9 cellular contexts compared by ENCODE assay signal in the genomic region with DNA sequence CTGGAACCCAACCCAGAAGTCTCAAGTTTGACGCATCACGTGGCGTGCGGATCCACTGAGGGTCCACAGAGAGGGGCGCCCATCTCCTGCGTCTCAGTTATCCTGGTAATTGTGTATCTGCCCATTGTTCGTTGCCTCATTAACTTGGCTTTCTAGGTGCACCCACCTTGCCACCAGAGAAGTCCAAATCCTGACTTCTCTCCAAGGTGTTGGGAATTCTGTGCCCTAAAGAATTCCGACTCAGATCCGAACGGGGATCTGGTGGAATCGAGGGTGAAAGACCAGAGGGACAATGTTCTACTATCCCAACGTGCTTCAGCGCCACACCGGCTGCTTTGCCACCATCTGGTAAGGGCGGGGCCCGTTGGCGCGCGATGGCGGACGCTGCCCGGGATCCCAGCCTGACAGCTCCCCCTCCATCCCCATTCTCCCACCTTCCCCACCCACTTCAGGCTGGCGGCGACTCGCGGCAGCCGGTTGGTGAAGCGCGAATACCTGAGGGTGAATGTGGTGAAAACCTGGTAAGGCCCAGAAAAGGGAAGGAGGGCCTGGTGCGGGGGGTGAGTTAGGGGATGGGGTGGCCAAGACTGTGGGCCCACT. TPM values are rescaled to one million over a fixed set of nuclear protein-coding genes. Genes with fewer than 3 reads are reported as not detected.
A peak's percentile ranks its signal among the peaks of the same experiment; 100 is the strongest.
DNase-seq lines count a peak whose midpoint lies in the region; ATAC-seq and TF ChIP-seq lines count a peak whose summit lies in the region.
"Had no signal": no experiment of that assay in that cellular context is flagged by ENCODE, and none has a peak within 500 bp of the region (broad histone marks: within the 10 kb centered on the region; RNA-seq: fewer than 3 reads in every experiment).

No MANE protein-coding gene starts in this region.

- TF ChIP-seq POLR2A in tibial nerve (IDR thresholded peaks at IDR 0.05) = no peak

- no peak overlapping the region for H3K4me2 ChIP-seq in PC-3 (ENCODE audit: low read length)

- H3K36me3 ChIP-seq in lung (ENCODE audit: control insufficient read depth in 2 of 2, insufficient read depth in 2 of 2, low read length in 2 of 2) = peaks cover 4 to 29% of the 10 kb centered on the region in 2 donors
- H3K36me3 ChIP-seq in tibial nerve = peaks cover 0 to 69% (median 0%) of the 10 kb centered on the region in 3 donors
- no peaks in the 10 kb centered on the region for H3K36me3 ChIP-seq in PC-3 (ENCODE audit: low read depth, low read length)

- H3K27me3 ChIP-seq in lung (ENCODE audit: control insufficient read depth, insufficient read depth) (no peaks in the 10 kb centered on the region), tibial nerve (no peaks in the 10 kb centered on the region), PC-3 (ENCODE audit: low read length) (no peaks in the 10 kb centered on the region)
- H3K27me3 ChIP-seq: pancreas had no signal

- BruUV-seq in PC-3 (replicated peaks; lab: Mats Ljungman, UMichigan) = no TSS peak

- POLR2A ChIA-PET in PC-3 (lab: Charles Lee; ENCODE audit: unreplicated experiment) = no interaction called here

- WGBS in lung, 2 donors = 22 to 41% methylated on average over 30 of the region's 30 CpGs
- whole genome bisulfite sequencing in tibial nerve, 2 donors = 30 to 40% methylated on average over 30 of the region's 30 CpGs

- peak overlapping the region in 1 of 2 donors; percentile 22 for H3K27ac ChIP-seq in lung (ENCODE audit: low read depth in 1 of 2, low read length in 1 of 2)
- peak overlapping the region; percentile 49 to 77 (median 64) for H3K27ac ChIP-seq in tibial nerve
- H3K27ac ChIP-seq in PC-3 (ENCODE audit: low read length) = no peak overlapping the region
- H3K27ac ChIP-seq: pancreas had no signal

- H4K20me1 ChIP-seq in PC-3 (ENCODE audit: low read length) = no peaks in the 10 kb centered on the region

- intact Hi-C loops in PC-3 (cut with micrococcal nuclease) = no loop called here

- no peak overlapping the region for H3K9ac ChIP-seq in PC-3 (ENCODE audit: low read length)

- TF ChIP-seq EP300 in tibial nerve (IDR thresholded peaks at IDR 0.05) = no peak

- H3K27me3 Mint-ChIP-seq in activated T-cell treated with anti-CD3 and anti-CD28 coated beads, Interleukin-2, amount 50 U/mL, for 4 hours (ENCODE audit: low read depth) = no peaks in the 10 kb centered on the region

- H2AFZ ChIP-seq in PC-3 (ENCODE audit: low read length) = no peak overlapping the region

- DNase-seq in activated T-cell treated with anti-CD3 and anti-CD28 coated beads, Interleukin-2, amount 50 U/mL, for 4 hours = no peak
- DNase-seq in activated T-cell treated with anti-CD3 and anti-CD28 coated beads, Interleukin-2, amount 50 U/mL, for 1 hour = no peak
- peak; percentile 58 for DNase-seq in astrocyte of the hippocampus (ENCODE audit: low read depth, low spot score)
- DNase-seq in lung (ENCODE audit: low spot score) = no peak
- no peak for DNase-seq in tibial nerve (ENCODE audit: low spot score in 2 of 2)
- no peak for DNase-seq in T-helper 1 cell
- DNase-seq in PC-3 = no peak
- no peak for DNase-seq in activated CD4-positive, alpha-beta T cell treated with anti-CD3 and anti-CD28 coated beads, Interleukin-2, amount 50 U/mL, for 48 hours

- H3K36me3 Mint-ChIP-seq in activated T-cell treated with anti-CD3 and anti-CD28 coated beads, Interleukin-2, amount 50 U/mL, for 4 hours (ENCODE audit: insufficient read depth) = peaks cover 24% of the 10 kb centered on the region

- no peaks in the 10 kb centered on the region for H3K9me2 ChIP-seq in PC-3 (replicated peaks; ENCODE audit: low read length)

- no peaks in the 10 kb centered on the region for H3F3A ChIP-seq in PC-3 (ENCODE audit: low read length, unreplicated experiment)

- no peaks in the 10 kb centered on the region for H3K79me2 ChIP-seq in PC-3 (ENCODE audit: low read length)

- ATAC-seq in activated T-cell treated with anti-CD3 and anti-CD28 coated beads, Interleukin-2, amount 50 U/mL, for 4 hours = no peak
- ATAC-seq in lung (ENCODE audit: insufficient read depth, low FRiP score) (no peak), PC-3 (no peak)

- no peak for TF ChIP-seq CTCF in lung (IDR thresholded peaks at IDR 0.05; ENCODE audit: control extremely low read depth, extremely low read depth)
- no peak for TF ChIP-seq CTCF in tibial nerve (IDR thresholded peaks at IDR 0.05)
- TF ChIP-seq CTCF in PC-3 (conservative IDR thresholded peaks at IDR 0.05; ENCODE audit: low read depth, low read length) = no peak

- CTCF ChIA-PET in PC-3 (lab: Charles Lee) = no interaction called here

- H3K9me3 ChIP-seq in lung (ENCODE audit: control insufficient read depth in 2 of 2, insufficient read depth in 1 of 2, low read length in 1 of 2) = no peaks in the 10 kb centered on the region
- no peaks in the 10 kb centered on the region for H3K9me3 ChIP-seq in tibial nerve
- no peaks in the 10 kb centered on the region for H3K9me3 ChIP-seq in PC-3 (ENCODE audit: low read length)
- H3K9me3 ChIP-seq: pancreas had no signal

- peak overlapping the region; percentile 81 for H3K4me3 Mint-ChIP-seq in activated T-cell treated with anti-CD3 and anti-CD28 coated beads, Interleukin-2, amount 50 U/mL, for 4 hours

- H3K4me1 Mint-ChIP-seq in activated T-cell treated with anti-CD3 and anti-CD28 coated beads, Interleukin-2, amount 50 U/mL, for 4 hours (ENCODE audit: low read depth) = peaks cover 19% of the 10 kb centered on the region

- no peaks in the 10 kb centered on the region for H3K9me3 Mint-ChIP-seq in activated T-cell treated with anti-CD3 and anti-CD28 coated beads, Interleukin-2, amount 50 U/mL, for 4 hours

- H3K4me1 ChIP-seq in lung (ENCODE audit: control insufficient read depth in 2 of 2, insufficient read depth in 2 of 2, low read length in 2 of 2) = peaks cover 0 to 11% of the 10 kb centered on the region in 2 donors
- H3K4me1 ChIP-seq in tibial nerve = peaks cover 0 to 14% (median 2%) of the 10 kb centered on the region in 4 donors
- no peaks in the 10 kb centered on the region for H3K4me1 ChIP-seq in PC-3 (ENCODE audit: insufficient read depth, low read length)
- H3K4me1 ChIP-seq: pancreas had no signal

- H3K4me3 ChIP-seq in lung = peak overlapping the region; percentile 12
- peak overlapping the region; percentile 38 to 48 (median 46) for H3K4me3 ChIP-seq in tibial nerve
- no peak overlapping the region for H3K4me3 ChIP-seq in PC-3 (ENCODE audit: low read length)

RNA-seq across cellular contexts. Expression of a gene that starts 0.5 kb away (rescaled TPM):
- 10 to 100 TPM; 17.4 to 24.8 (median 19.9) TPM for total RNA-seq in activated T-cell treated with anti-CD3 and anti-CD28 coated beads, Interleukin-2, amount 50 U/mL, for 4 hours
- 10 to 100 TPM; 13.3 to 48.1 TPM for total RNA-seq in lung
- polyA plus RNA-seq in lung = 10 to 100 TPM; 23.8 to 35.1 TPM
- total RNA-seq in tibial nerve = 10 to 100 TPM in 3 of 4 donors, 1 to 10 TPM in 1; 6.5 to 25.5 (median 16.3) TPM
- 1.9 and 5.7 TPM in 2 replicates for total RNA-seq in PC-3 (2014; rRNA removed)

RNA-seq across cellular contexts. Expression of a gene that starts 11.3 kb away (rescaled TPM):
- 100 to 1,000 TPM; 110 to 152 (median 121) TPM for total RNA-seq in activated T-cell treated with anti-CD3 and anti-CD28 coated beads, Interleukin-2, amount 50 U/mL, for 4 hours
- total RNA-seq in lung (100 to 1,000 TPM in 1 of 2 donors, 10 to 100 TPM in 1; 75.3 to 111 TPM), tibial nerve (100 to 1,000 TPM in 1 of 4 donors, 10 to 100 TPM in 3; 55.7 to 106 (median 65.8) TPM), PC-3 (2014; rRNA removed) (10.5 and 20.6 TPM in 2 replicates)
- polyA plus RNA-seq in lung = 100 to 1,000 TPM in 1 of 2 donors, 10 to 100 TPM in 1; 79.9 to 124 TPM

RNA-seq across cellular contexts. Expression of a gene that starts 16.3 kb away (rescaled TPM):
- 100 to 1,000 TPM; 265 to 293 (median 265) TPM for total RNA-seq in activated T-cell treated with anti-CD3 and anti-CD28 coated beads, Interleukin-2, amount 50 U/mL, for 4 hours
- 10 to 100 TPM; 22.0 to 78.9 TPM for total RNA-seq in lung
- 10 to 100 TPM; 13.0 to 34.8 TPM for polyA plus RNA-seq in lung
- total RNA-seq in tibial nerve = 10 to 100 TPM; 19.4 to 88.5 (median 26.9) TPM
- 193 and 211 TPM in 2 replicates for total RNA-seq in PC-3 (2014; rRNA removed)

RNA-seq across cellular contexts. Expression of a gene that starts 22.9 kb away (rescaled TPM):
- total RNA-seq in activated T-cell treated with anti-CD3 and anti-CD28 coated beads, Interleukin-2, amount 50 U/mL, for 4 hours = 10 to 100 TPM; 30.4 to 34.6 (median 33.7) TPM
- total RNA-seq in lung (10 to 100 TPM; 42.3 to 71.9 TPM), tibial nerve (10 to 100 TPM; 46.8 to 61.3 (median 54.6) TPM), PC-3 (2014; rRNA removed) (52.1 and 58.3 TPM in 2 replicates)
- 10 to 100 TPM; 32.7 to 61.7 TPM for polyA plus RNA-seq in lung

RNA-seq across cellular contexts. Expression of a gene that starts 25.1 kb away (rescaled TPM):
- 100 to 1,000 TPM in 2 of 3 donors, 10 to 100 TPM in 1; 99.4 to 108 (median 106) TPM for total RNA-seq in activated T-cell treated with anti-CD3 and anti-CD28 coated beads, Interleukin-2, amount 50 U/mL, for 4 hours
- total RNA-seq in lung (10 to 100 TPM; 31.7 to 82.4 TPM), tibial nerve (100 to 1,000 TPM in 1 of 4 donors, 10 to 100 TPM in 3; 33.5 to 112 (median 72.9) TPM), PC-3 (2014; rRNA removed) (69.6 and 79.4 TPM in 2 replicates)
- polyA plus RNA-seq in lung = 10 to 100 TPM; 44.1 to 78.6 TPM
